In the genomic region with DNA sequence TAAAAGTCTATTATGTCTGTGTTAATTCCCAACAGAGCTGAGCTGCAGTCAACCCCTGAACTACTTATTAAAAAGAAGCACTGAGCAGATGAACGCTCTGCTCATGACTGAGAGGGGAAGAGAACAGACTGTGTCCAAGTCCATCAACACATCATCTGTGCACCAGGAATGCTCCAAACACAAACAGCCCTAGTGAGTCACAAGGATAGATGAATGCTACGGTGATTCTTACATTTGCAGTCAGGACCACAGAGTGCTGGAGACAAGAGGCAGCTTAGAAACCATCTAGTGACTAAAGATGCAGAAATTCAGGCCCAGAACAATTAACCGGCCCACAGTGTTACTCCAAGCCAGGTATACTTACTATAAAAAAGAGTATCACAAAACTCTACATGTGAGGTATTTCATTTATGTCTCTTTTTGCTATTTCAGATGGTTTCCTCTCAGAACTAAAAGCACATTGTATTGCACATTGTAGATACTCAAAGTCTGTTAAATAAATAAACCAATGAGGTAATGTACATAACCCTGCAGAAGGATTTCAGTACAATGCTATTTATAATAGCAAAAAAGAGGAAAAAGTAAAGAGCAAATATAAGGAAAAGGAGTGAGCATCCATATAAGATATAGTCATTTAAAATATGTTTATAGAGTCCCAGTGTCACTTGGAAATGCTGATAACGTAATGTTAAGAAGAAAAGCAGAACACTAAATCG, we compare ENCODE assay signal across 11 cellular contexts.
DNase-seq lines count a peak whose midpoint lies in the region; TF ChIP-seq lines count a peak whose summit lies in the region.
"Had no signal": no experiment of that assay in that cellular context is flagged by ENCODE, and none has a peak within 500 bp of the region (broad histone marks: within the 10 kb centered on the region; RNA-seq: fewer than 3 reads in every experiment).

No MANE protein-coding gene starts in this region.

- no peaks in the 10 kb centered on the region for H3K27me3 Mint-ChIP-seq in endothelial cell (ENCODE audit: unreplicated experiment)
- H3K27me3 Mint-ChIP-seq: activated CD4-positive, alpha-beta memory T cell treated with anti-CD3 and anti-CD28 coated beads for 36 hours had no signal

- H3K4me1 Mint-ChIP-seq in endothelial cell (ENCODE audit: unreplicated experiment): peaks cover 3% of the 10 kb centered on the region
- H3K4me1 Mint-ChIP-seq: activated naive CD8-positive, alpha-beta T cell treated with anti-CD3 and anti-CD28 coated beads, Interleukin-2, amount 10 ng/mL, durations not matched to agents 7 days and 5 days had no signal

- no peaks in the 10 kb centered on the region for H3K36me3 Mint-ChIP-seq in endothelial cell (ENCODE audit: low read depth, unreplicated experiment)
- H3K36me3 Mint-ChIP-seq: activated CD4-positive, alpha-beta memory T cell treated with anti-CD3 and anti-CD28 coated beads for 36 hours; activated naive CD8-positive, alpha-beta T cell treated with anti-CD3 and anti-CD28 coated beads, Interleukin-2, amount 10 ng/mL, durations not matched to agents 7 days and 5 days had no signal

- no peak for TF ChIP-seq CTCF in HFF-Myc (IDR thresholded peaks at IDR 0.05; ENCODE audit: low read depth, low read length, missing control alignments)
- no peak for TF ChIP-seq CTCF in endothelial cell (IDR thresholded peaks at IDR 0.05; ENCODE audit: unreplicated experiment)

- DNase-seq in A172 (ENCODE audit: low spot score): peak; percentile 69
- DNase-seq in HFF-Myc (ENCODE audit: extremely low read depth, low read depth): peak; percentile 51
- peak; percentile 90 for DNase-seq in amniotic epithelial cell (ENCODE audit: low read depth)
- peak; percentile 55 for DNase-seq in inferior parietal cortex (ENCODE audit: extremely low spot score)
- DNase-seq in NCI-H2227 (lab: John Stamatoyannopoulos, UW; ENCODE audit: unreplicated experiment): no peak
- no peak for DNase-seq in HPDE6-E6E7 (ENCODE audit: extremely low spot score)
- no peak for DNase-seq in endothelial cell (ENCODE audit: low spot score)
- DNase-seq in DMS79 treated with DMSO at 0.1 percent for 48 hours (lab: John Stamatoyannopoulos, UW): no peak
- DNase-seq: activated CD4-positive, alpha-beta memory T cell treated with anti-CD3 and anti-CD28 coated beads for 36 hours; activated naive CD8-positive, alpha-beta T cell treated with anti-CD3 and anti-CD28 coated beads, Interleukin-2, amount 10 ng/mL, durations not matched to agents 7 days and 5 days had no signal

- no peaks in the 10 kb centered on the region for H3K9me3 Mint-ChIP-seq in endothelial cell (ENCODE audit: unreplicated experiment)
- H3K9me3 Mint-ChIP-seq: activated CD4-positive, alpha-beta memory T cell treated with anti-CD3 and anti-CD28 coated beads for 36 hours; activated naive CD8-positive, alpha-beta T cell treated with anti-CD3 and anti-CD28 coated beads, Interleukin-2, amount 10 ng/mL, durations not matched to agents 7 days and 5 days had no signal

- H3K4me3 ChIP-seq in HFF-Myc (replicated peaks; ENCODE audit: low read depth, low read length): no peak overlapping the region
- H3K4me3 ChIP-seq: skin epidermis had no signal

- no peak overlapping the region for H3K27ac Mint-ChIP-seq in endothelial cell (ENCODE audit: unreplicated experiment)
- H3K27ac Mint-ChIP-seq: activated CD4-positive, alpha-beta memory T cell treated with anti-CD3 and anti-CD28 coated beads for 36 hours; activated naive CD8-positive, alpha-beta T cell treated with anti-CD3 and anti-CD28 coated beads, Interleukin-2, amount 10 ng/mL, durations not matched to agents 7 days and 5 days had no signal

- H3K4me3 Mint-ChIP-seq in endothelial cell (ENCODE audit: unreplicated experiment): no peak overlapping the region
- H3K4me3 Mint-ChIP-seq: activated CD4-positive, alpha-beta memory T cell treated with anti-CD3 and anti-CD28 coated beads for 36 hours; activated naive CD8-positive, alpha-beta T cell treated with anti-CD3 and anti-CD28 coated beads, Interleukin-2, amount 10 ng/mL, durations not matched to agents 7 days and 5 days had no signal

Comparison
In these comparisons a context has a peak if more than half of its experiments do, and no peak if none do; other contexts are left out.
1. DNase-seq: peak in A172 (single experiment), HFF-Myc (single experiment), amniotic epithelial cell (single experiment) and inferior parietal cortex (single experiment); none in NCI-H2227 (single experiment), HPDE6-E6E7 (single experiment), endothelial cell (single experiment) and DMS79 treated with DMSO at 0.1 percent for 48 hours (single experiment).